In genomic region chr1:84603941-84604830, GRCh38 we compare ENCODE assay signal across 1 cellular context.
TF ChIP-seq lines count a peak whose summit lies in the region.

No MANE protein-coding gene starts in this region.

TF ChIP-seq in endothelial cell of umbilical vein, 7 proteins besides CTCF, POLR2A, EP300 and RAD21 (continued from another document):
- TF ChIP-seq, protein P1, sequence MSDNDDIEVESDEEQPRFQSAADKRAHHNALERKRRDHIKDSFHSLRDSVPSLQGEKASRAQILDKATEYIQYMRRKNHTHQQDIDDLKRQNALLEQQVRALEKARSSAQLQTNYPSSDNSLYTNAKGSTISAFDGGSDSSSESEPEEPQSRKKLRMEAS (IDR thresholded peaks at IDR 0.05; ENCODE audit: insufficient read depth, insufficient read length) = peak; percentile 74
- TF ChIP-seq GATA2 (IDR thresholded peaks at IDR 0.05; ENCODE audit: insufficient read depth, insufficient read length, low read depth, low read length) (no peak), FOS (IDR thresholded peaks at IDR 0.05; ENCODE audit: borderline replicate concordance, insufficient read depth, low read length) (peak; percentile 61), EZH2 (IDR thresholded peaks at IDR 0.05; ENCODE audit: borderline replicate concordance, low read depth, low read length, severe bottlenecking) (no peak), POLR2AphosphoS5 (IDR thresholded peaks at IDR 0.05; ENCODE audit: insufficient read depth, low read depth, low read length) (peak; percentile 10), JUN (IDR thresholded peaks at IDR 0.05; ENCODE audit: borderline replicate concordance, insufficient read depth, insufficient read length, low read depth) (no peak)
TF ChIP-seq in endothelial cell of umbilical vein: peak in this region for 4.
